14 cellular contexts compared by ENCODE assay signal in the genomic region with DNA sequence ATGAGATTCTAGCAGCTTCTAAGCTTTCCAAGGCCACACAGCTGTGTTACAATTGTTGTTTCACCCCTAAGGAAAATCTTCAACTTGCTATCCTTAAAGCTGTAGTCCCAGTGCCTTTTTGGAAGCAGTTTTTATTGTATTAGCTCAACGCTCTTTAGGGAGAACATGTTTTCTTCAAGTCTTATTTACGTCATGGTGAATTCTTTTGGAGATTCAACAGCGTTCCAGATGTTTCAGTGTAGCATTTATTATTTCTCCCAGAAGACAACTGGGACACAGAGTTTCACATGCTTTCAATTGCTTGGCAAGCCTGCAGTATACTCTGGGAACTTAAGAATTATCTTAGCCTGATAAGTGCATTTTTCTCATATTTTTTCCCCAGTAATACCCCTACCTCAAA.
"Had no signal": no experiment of that assay in that cellular context is flagged by ENCODE, and none has a peak within 500 bp of the region (broad histone marks: within the 10 kb centered on the region; RNA-seq: fewer than 3 reads in every experiment).

No MANE protein-coding gene starts in this region.

- H3K9me3 ChIP-seq: lower lobe of right lung, right lobe of liver had no signal

- H3K4me1 ChIP-seq: lower lobe of right lung, right lobe of liver had no signal

- DNase-seq: activated CD4-positive, alpha-beta memory T cell treated with anti-CD3 and anti-CD28 coated beads, Interleukin-2, amount 10 ng/mL, durations not matched to agents 7 days and 5 days; activated gamma-delta T cell; activated T-cell treated with anti-CD3 and anti-CD28 coated beads, Interleukin-2, amount 50 U/mL, for 48 hours; anterior cingulate cortex; head of caudate nucleus; lower lobe of right lung; natural killer cell; posterior cingulate gyrus; right lobe of liver; stimulated activated CD4-positive, alpha-beta T cell treated with anti-CD3 and anti-CD28 coated beads, Interleukin-2, amount 100 ng/mL, for 24 hours; stimulated activated naive B cell treated with anti-CD40 and anti-IgM and Interleukin-4, amounts not matched to agents 10 μg/mL and 1 μg/mL and 100 μg/mL, for 72 hours; T1000; trophoblast cell had no signal

- H3K4me3 Mint-ChIP-seq: activated CD4-positive, alpha-beta memory T cell treated with anti-CD3 and anti-CD28 coated beads, Interleukin-2, amount 10 ng/mL, durations not matched to agents 7 days and 5 days; activated naive CD8-positive, alpha-beta T cell; natural killer cell; stimulated activated naive B cell treated with anti-CD40 and anti-IgM and Interleukin-4, amounts not matched to agents 10 μg/mL and 1 μg/mL and 100 μg/mL, for 72 hours had no signal

- H3K27ac Mint-ChIP-seq: activated CD4-positive, alpha-beta memory T cell treated with anti-CD3 and anti-CD28 coated beads, Interleukin-2, amount 10 ng/mL, durations not matched to agents 7 days and 5 days; activated naive CD8-positive, alpha-beta T cell; natural killer cell; stimulated activated naive B cell treated with anti-CD40 and anti-IgM and Interleukin-4, amounts not matched to agents 10 μg/mL and 1 μg/mL and 100 μg/mL, for 72 hours had no signal

- H3K4me1 Mint-ChIP-seq: activated CD4-positive, alpha-beta memory T cell treated with anti-CD3 and anti-CD28 coated beads, Interleukin-2, amount 10 ng/mL, durations not matched to agents 7 days and 5 days; natural killer cell; stimulated activated naive B cell treated with anti-CD40 and anti-IgM and Interleukin-4, amounts not matched to agents 10 μg/mL and 1 μg/mL and 100 μg/mL, for 72 hours had no signal

- H3K36me3 Mint-ChIP-seq: activated naive CD8-positive, alpha-beta T cell; natural killer cell; stimulated activated naive B cell treated with anti-CD40 and anti-IgM and Interleukin-4, amounts not matched to agents 10 μg/mL and 1 μg/mL and 100 μg/mL, for 72 hours had no signal

- H3K36me3 ChIP-seq: lower lobe of right lung, right lobe of liver had no signal

- H3K27me3 ChIP-seq: right lobe of liver had no signal

- H3K27ac ChIP-seq: lower lobe of right lung, right lobe of liver had no signal

- H3K27me3 Mint-ChIP-seq: activated CD4-positive, alpha-beta memory T cell treated with anti-CD3 and anti-CD28 coated beads, Interleukin-2, amount 10 ng/mL, durations not matched to agents 7 days and 5 days; activated naive CD8-positive, alpha-beta T cell; stimulated activated naive B cell treated with anti-CD40 and anti-IgM and Interleukin-4, amounts not matched to agents 10 μg/mL and 1 μg/mL and 100 μg/mL, for 72 hours had no signal

- ATAC-seq: lower lobe of right lung; natural killer cell; right lobe of liver; stimulated activated naive B cell treated with anti-CD40 and anti-IgM and Interleukin-4, amounts not matched to agents 10 μg/mL and 1 μg/mL and 100 μg/mL, for 72 hours had no signal

- H3K4me3 ChIP-seq: lower lobe of right lung, right lobe of liver had no signal
